ENCODE assay signal across 1 cellular context in the genomic region with DNA sequence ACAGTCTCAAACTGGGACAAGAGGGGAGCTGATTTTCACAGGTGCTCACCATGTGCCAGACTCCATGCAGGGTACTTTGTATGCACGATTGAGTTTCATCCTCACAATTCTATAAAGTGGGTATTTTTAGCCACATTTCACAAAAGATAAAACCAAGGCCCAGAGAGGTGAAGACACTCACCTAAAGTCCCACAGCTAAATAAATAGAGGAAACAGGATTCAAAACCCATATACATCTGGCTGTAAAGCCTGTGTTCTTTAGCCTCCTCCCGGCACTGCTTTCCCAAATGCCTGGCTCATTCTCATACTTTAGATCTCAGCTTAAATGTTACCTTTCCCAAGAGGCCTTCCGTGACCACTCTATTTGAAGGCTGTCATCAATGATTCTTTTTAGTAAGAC.
A peak's percentile ranks its signal among the peaks of the same experiment; 100 is the strongest.
TF ChIP-seq lines count a peak whose summit lies in the region.

No MANE protein-coding gene starts in this region.

TF ChIP-seq in HepG2, 621 proteins besides CTCF, POLR2A, EP300 and RAD21:
- TF ChIP-seq FOXA1 (IDR thresholded peaks at IDR 0.05) = no peak
- TF ChIP-seq FOXA1 (CRISPR knock-in tag; IDR thresholded peaks at IDR 0.05) = peak; percentile 6; the same call in 1 of the 2 replicates
- peak; percentile 84; the same call in 1 of the 2 replicates for TF ChIP-seq ZNF768 (CRISPR knock-in tag; IDR thresholded peaks at IDR 0.05)
- no peak for TF ChIP-seq SMAD3 (CRISPR knock-in tag; IDR thresholded peaks at IDR 0.05)
- TF ChIP-seq FOXA3 (CRISPR knock-in tag; IDR thresholded peaks at IDR 0.05) = 0 out of 2 replicates have a peak, but pooled peaks have one; percentile 41
